ENCODE assay signal across 16 cellular contexts in the genomic region with DNA sequence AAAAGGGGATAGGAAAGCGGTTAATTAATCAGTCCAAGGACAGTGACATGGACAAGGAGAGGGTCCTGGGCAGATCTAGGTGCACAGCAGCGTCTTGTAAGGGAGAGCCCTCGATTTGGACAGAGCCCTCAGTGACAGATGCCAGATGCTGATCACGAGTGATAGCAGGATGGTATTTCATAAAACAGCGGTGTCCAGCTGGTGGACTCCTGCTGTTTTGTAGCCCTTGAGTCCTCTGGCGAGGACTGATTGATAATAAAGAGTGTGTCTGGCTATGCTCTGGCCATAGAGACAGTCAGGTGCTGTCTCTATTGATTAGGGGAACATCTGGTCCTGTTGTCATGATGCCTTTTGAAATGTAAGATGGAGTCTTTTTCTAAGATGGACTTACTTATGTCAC.
A peak's percentile ranks its signal among the peaks of the same experiment; 100 is the strongest.
DNase-seq lines count a peak whose midpoint lies in the region; ATAC-seq, FAIRE-seq and TF ChIP-seq lines count a peak whose summit lies in the region.
"Had no signal": no experiment of that assay in that cellular context is flagged by ENCODE, and none has a peak within 500 bp of the region (broad histone marks: within the 10 kb centered on the region; RNA-seq: fewer than 3 reads in every experiment).

No MANE protein-coding gene starts in this region.

- H3K4me2 ChIP-seq in SK-N-SH (no peak overlapping the region), neural progenitor cell (no peak overlapping the region)
- H3K4me2 ChIP-seq: GM23338 had no signal

- no peak for FAIRE-seq in small intestine (lab: Jason Lieb, UNC)
- no peak for FAIRE-seq in pancreas (lab: Jason Lieb, UNC)
- FAIRE-seq: GM12892 had no signal

- H3K9me3 ChIP-seq in CD4-positive, alpha-beta memory T cell (ENCODE audit: control insufficient read depth in 1 of 2, low read length in 2 of 2), result no peaks in the 10 kb centered on the region
- no peaks in the 10 kb centered on the region for H3K9me3 ChIP-seq in SK-N-SH
- H3K9me3 ChIP-seq in neural progenitor cell (ENCODE audit: low read depth), result no peaks in the 10 kb centered on the region
- no peaks in the 10 kb centered on the region for H3K9me3 ChIP-seq in small intestine (ENCODE audit: control insufficient read depth, low read depth)
- H3K9me3 ChIP-seq in pancreas, result no peaks in the 10 kb centered on the region

- H3K27ac Mint-ChIP-seq in CD4-positive, alpha-beta memory T cell, result peak overlapping the region in 4 of 7 donors; percentile 2 to 81 (median 28)
- peak overlapping the region; percentile 2 for H3K27ac Mint-ChIP-seq in neural progenitor cell
- H3K27ac Mint-ChIP-seq in endothelial cell (ENCODE audit: unreplicated experiment), result no peak overlapping the region
- H3K27ac Mint-ChIP-seq: GM23338 had no signal

- H3K9me2 ChIP-seq in SK-N-SH, result no peaks in the 10 kb centered on the region

- no peaks in the 10 kb centered on the region for H3K27me3 ChIP-seq in CD4-positive, alpha-beta memory T cell (ENCODE audit: insufficient read depth, low read length)
- H3K27me3 ChIP-seq in SK-N-SH (ENCODE audit: insufficient read depth) (no peaks in the 10 kb centered on the region), neural progenitor cell (no peaks in the 10 kb centered on the region), small intestine (ENCODE audit: control insufficient read depth in 2 of 2, insufficient read depth in 2 of 2, low read length in 2 of 2) (no peaks in the 10 kb centered on the region), pancreas (no peaks in the 10 kb centered on the region)

- H2AFZ ChIP-seq in SK-N-SH (ENCODE audit: low read depth), result no peak overlapping the region
- H2AFZ ChIP-seq in neural progenitor cell (replicated peaks), result no peak overlapping the region
- H2AFZ ChIP-seq: GM23338 had no signal

- POLR2A ChIA-PET in CD4-positive, alpha-beta memory T cell (lab: Charles Lee; ENCODE audit: partially characterized antibody), result interaction anchor here (2.6 to 2.8 kb wide), 2 partner anchors 10 to 169 kb away, joined by 12 to 29 read pairs; no protein-coding TSS in a partner anchor
- POLR2A ChIA-PET in SK-N-SH (lab: Yijun Ruan, JAX), result no interaction called here

- CTCF ChIA-PET in CD4-positive, alpha-beta memory T cell (lab: Charles Lee; ENCODE audit: partially characterized antibody), result interaction anchor here (1.3 to 2.3 kb wide), 5 partner anchors 7 to 170 kb away, joined by 3 to 9 read pairs (median 7); no protein-coding TSS in a partner anchor
- CTCF ChIA-PET in SK-N-SH (lab: Yijun Ruan, JAX), result no interaction called here

- no peaks in the 10 kb centered on the region for H3K79me2 ChIP-seq in SK-N-SH (ENCODE audit: insufficient read depth)
- no peaks in the 10 kb centered on the region for H3K79me2 ChIP-seq in neural progenitor cell (ENCODE audit: low read depth)

- H3K27ac ChIP-seq in CD4-positive, alpha-beta memory T cell (ENCODE audit: low read depth, low read length), result no peak overlapping the region
- H3K27ac ChIP-seq in SK-N-SH (ENCODE audit: low read depth in 2 of 2, low read length in 1 of 2), result no peak overlapping the region
- no peak overlapping the region for H3K27ac ChIP-seq in neural progenitor cell
- H3K27ac ChIP-seq in small intestine (ENCODE audit: low read depth in 1 of 2, low read length in 1 of 2), result no peak overlapping the region
- H3K27ac ChIP-seq in pancreas, result no peak overlapping the region

- no peaks in the 10 kb centered on the region for H3K27me3 Mint-ChIP-seq in CD4-positive, alpha-beta memory T cell
- H3K27me3 Mint-ChIP-seq in neural progenitor cell (ENCODE audit: insufficient read depth, low read depth) (peaks cover 8% of the 10 kb centered on the region), endothelial cell (ENCODE audit: unreplicated experiment) (peaks cover 6% of the 10 kb centered on the region)

- no peaks in the 10 kb centered on the region for H4K20me1 ChIP-seq in SK-N-SH (ENCODE audit: insufficient read depth)
- no peaks in the 10 kb centered on the region for H4K20me1 ChIP-seq in neural progenitor cell (ENCODE audit: low read depth)

- H3K4me1 Mint-ChIP-seq in CD4-positive, alpha-beta memory T cell, result peaks cover 54 to 70% (median 61%) of the 10 kb centered on the region in 4 donors
- H3K4me1 Mint-ChIP-seq in neural progenitor cell (peaks cover 14% of the 10 kb centered on the region), endothelial cell (ENCODE audit: unreplicated experiment) (no peaks in the 10 kb centered on the region)
- H3K4me1 Mint-ChIP-seq: GM23338 had no signal

- H3K4me3 Mint-ChIP-seq in CD4-positive, alpha-beta memory T cell, result peak overlapping the region in 1 of 8 donors; percentile 54
- H3K4me3 Mint-ChIP-seq in neural progenitor cell, result no peak overlapping the region
- H3K4me3 Mint-ChIP-seq in endothelial cell (ENCODE audit: unreplicated experiment), result no peak overlapping the region
- H3K4me3 Mint-ChIP-seq: GM23338 had no signal

- no peak for TF ChIP-seq CTCF in SK-N-SH (IDR thresholded peaks at IDR 0.05)
- no peak for TF ChIP-seq CTCF in neural progenitor cell (IDR thresholded peaks at IDR 0.05)
- TF ChIP-seq CTCF in endothelial cell (IDR thresholded peaks at IDR 0.05; ENCODE audit: unreplicated experiment), result no peak
- no peak for TF ChIP-seq CTCF in pancreas (IDR thresholded peaks at IDR 0.05)

- H3F3A ChIP-seq in SK-N-SH (replicated peaks; ENCODE audit: insufficient read depth) (no peaks in the 10 kb centered on the region), neural progenitor cell (ENCODE audit: low read depth) (no peaks in the 10 kb centered on the region)

- WGBS in SK-N-SH (ENCODE audit: low lambda C conversion rate), result 14% methylated on average over 6 of the region's 6 CpGs
- WGBS in small intestine, 3 donors, result 85 to 91% (median 85%) methylated on average over 6 of the region's 6 CpGs
- 83 to 84% methylated on average over 6 of the region's 6 CpGs for WGBS in pancreas, 2 donors

- no peak; the same call in 1 of the 2 replicates for TF ChIP-seq RAD21 in SK-N-SH (IDR thresholded peaks at IDR 0.05; ENCODE audit: low read length)

- TF ChIP-seq EP300 in SK-N-SH (IDR thresholded peaks at IDR 0.05; ENCODE audit: borderline replicate concordance in 1 of 2, low read depth in 1 of 2, low read length in 1 of 2), result peak in 1 of 2 experiments; percentile 92; a peak in 2 of 4 replicates

- no peak for ATAC-seq in pancreas
- ATAC-seq: GM23338 had no signal

- H3K9ac ChIP-seq in SK-N-SH (no peak overlapping the region), neural progenitor cell (no peak overlapping the region)

- no peaks in the 10 kb centered on the region for H3K36me3 ChIP-seq in CD4-positive, alpha-beta memory T cell (ENCODE audit: insufficient read depth, low read length)
- no peaks in the 10 kb centered on the region for H3K36me3 ChIP-seq in SK-N-SH (replicated peaks in 1 of 2; ENCODE audit: control insufficient read depth in 1 of 2, insufficient read depth in 2 of 2, low read length in 1 of 2)
- H3K36me3 ChIP-seq in neural progenitor cell, result no peaks in the 10 kb centered on the region
- no peaks in the 10 kb centered on the region for H3K36me3 ChIP-seq in small intestine (ENCODE audit: control insufficient read depth in 2 of 2, insufficient read depth in 2 of 2, low read length in 2 of 2)
- H3K36me3 ChIP-seq in pancreas, result no peaks in the 10 kb centered on the region

- H3K36me3 Mint-ChIP-seq in CD4-positive, alpha-beta memory T cell, result no peaks in the 10 kb centered on the region
- H3K36me3 Mint-ChIP-seq in neural progenitor cell (no peaks in the 10 kb centered on the region), endothelial cell (ENCODE audit: low read depth, unreplicated experiment) (no peaks in the 10 kb centered on the region)

- no peak overlapping the region for H3K4me3 ChIP-seq in CD4-positive, alpha-beta memory T cell (ENCODE audit: low read length in 2 of 2)
- H3K4me3 ChIP-seq in SK-N-SH (ENCODE audit: low read depth in 2 of 2, low read length in 1 of 2) (no peak overlapping the region), neural progenitor cell (no peak overlapping the region), small intestine (ENCODE audit: low read depth in 1 of 2, low read length in 2 of 2) (no peak overlapping the region), pancreas (no peak overlapping the region)
- H3K4me3 ChIP-seq: GM23338 had no signal

- peaks cover 54% of the 10 kb centered on the region for H3K4me1 ChIP-seq in CD4-positive, alpha-beta memory T cell (ENCODE audit: insufficient read depth, low read length)
- H3K4me1 ChIP-seq in SK-N-SH (ENCODE audit: control insufficient read depth in 1 of 2, insufficient read depth in 2 of 2, low read depth in 1 of 2, low read length in 1 of 2), result peaks cover 0 to 20% of the 10 kb centered on the region in 2 experiments; a peak in 2 of 4 replicates
- H3K4me1 ChIP-seq in neural progenitor cell, result no peaks in the 10 kb centered on the region
- no peaks in the 10 kb centered on the region for H3K4me1 ChIP-seq in small intestine (ENCODE audit: control insufficient read depth in 2 of 2, insufficient read depth in 1 of 2, low read depth in 1 of 2, low read length in 1 of 2)
- H3K4me1 ChIP-seq in pancreas, result no peaks in the 10 kb centered on the region

- intact Hi-C loops in CD4-positive, alpha-beta memory T cell (cut with micrococcal nuclease), result loop anchor here (5.0 to 10.0 kb wide), 3 partner anchors 59 to 178 kb away; no protein-coding TSS in a partner anchor
- intact Hi-C loops in pancreas (cut with DNase I), result no loop called here

- DNase-seq in CD4-positive, alpha-beta memory T cell, result no peak
- DNase-seq in NCI-H1092 (lab: John Stamatoyannopoulos, UW), result peak; percentile 20
- DNase-seq in SK-N-SH, result peak; percentile 73
- DNase-seq in neural progenitor cell (ENCODE audit: low spot score), result no peak
- no peak for DNase-seq in endothelial cell (ENCODE audit: low spot score)
- no peak for DNase-seq in small intestine
- DNase-seq in pancreas, result no peak
- DNase-seq: DMS153, KBM-7, NCI-H1436 treated with DMSO at 0.1 percent for 48 hours, NCI-H2081 treated with DMSO at 0.1 percent for 48 hours, NCI-H2227 treated with DMSO at 0.1 percent for 48 hours, NCI-H526, RPMI8226 had no signal

- peaks cover 0 to 7% (median 4%) of the 10 kb centered on the region in 8 donors for H3K9me3 Mint-ChIP-seq in CD4-positive, alpha-beta memory T cell
- peaks cover 10% of the 10 kb centered on the region for H3K9me3 Mint-ChIP-seq in neural progenitor cell
- H3K9me3 Mint-ChIP-seq in endothelial cell (ENCODE audit: unreplicated experiment), result no peaks in the 10 kb centered on the region

TF ChIP-seq in SK-N-SH, 30 proteins besides CTCF, POLR2A, EP300 and RAD21 (continues in another document):
- TF ChIP-seq USF1 (IDR thresholded peaks at IDR 0.05; ENCODE audit: borderline replicate concordance, low read depth), result no peak
- no peak for TF ChIP-seq NFIC (IDR thresholded peaks at IDR 0.05; ENCODE audit: borderline replicate concordance)
- TF ChIP-seq EZH2phosphoT487 (IDR thresholded peaks at IDR 0.05; ENCODE audit: borderline replicate concordance, low read depth), result no peak
- TF ChIP-seq FOXM1 (IDR thresholded peaks at IDR 0.05; ENCODE audit: low read depth), result no peak
- TF ChIP-seq RCOR1 (IDR thresholded peaks at IDR 0.05; ENCODE audit: low read length), result peak; percentile 72; the same call in 1 of the 2 replicates

Comparison
In these comparisons a context has a peak if more than half of its experiments do, and no peak if none do; other contexts are left out.
1. DNase-seq: peak in NCI-H1092 (single experiment) and SK-N-SH (single experiment); none in CD4-positive, alpha-beta memory T cell (0 of 5), neural progenitor cell (single experiment), endothelial cell (single experiment), small intestine (single experiment) and pancreas (0 of 6).